8 cellular contexts compared by ENCODE assay signal in genomic region chr19:34772697-34773554, GRCh38. TPM values are rescaled to one million over a fixed set of nuclear protein-coding genes. Genes with fewer than 3 reads are reported as not detected.
A peak's percentile ranks its signal among the peaks of the same experiment; 100 is the strongest.
DNase-seq lines count a peak whose midpoint lies in the region; ATAC-seq, FAIRE-seq and TF ChIP-seq lines count a peak whose summit lies in the region.

TSS of gene ZNF599 (minus strand) at chr19:34773215. CDS start at chr19:34772841, 374 bp downstream.

- H3K9me3 ChIP-seq in K562 (replicated peaks; ENCODE audit: control insufficient read depth, insufficient read depth, low read depth, low read length) = no peaks in the 10 kb centered on the region; the same call in 1 of the 2 replicates

- no peak for TF ChIP-seq CTCF in K562 (IDR thresholded peaks at IDR 0.05 in 2 of 3, conservative IDR thresholded peaks at IDR 0.05 in 1 of 3; ENCODE audit: insufficient read depth in 2 of 3, low read depth in 1 of 3, low read length in 3 of 3)

- TF ChIP-seq RAD21 in K562 (CRISPR knock-in tag; conservative IDR thresholded peaks at IDR 0.05 in 1 of 2, IDR thresholded peaks at IDR 0.05 in 1 of 2) = no peak

- peak within 1 kb of the TSS; percentile 80 for H3K4me2 ChIP-seq in K562 (ENCODE audit: insufficient read depth, low read length)

- peak within 1 kb of the TSS; percentile 51 to 87; a peak in 3 of 4 replicates for H3K9ac ChIP-seq in K562 (ENCODE audit: insufficient read depth in 1 of 2, low read depth in 2 of 2, low read length in 2 of 2)

- FAIRE-seq in GM12892 (lab: Jason Lieb, UNC) (peak; percentile 99), K562 (lab: Jason Lieb, UNC) (peak; percentile 91)

- no peaks in the 10 kb centered on the region for H4K20me1 ChIP-seq in K562 (replicated peaks; ENCODE audit: control insufficient read depth, insufficient read depth, low read length)

- peak within 1 kb of the TSS; percentile 54 for H3K4me3 ChIP-seq in K562

- peak; percentile 37; the same call in 1 of the 2 replicates for TF ChIP-seq POLR2A in GM12892 (IDR thresholded peaks at IDR 0.05; ENCODE audit: low read depth, low read length)
- peak; percentile 64; the same call in 1 of the 2 replicates for TF ChIP-seq POLR2A in K562 (conservative IDR thresholded peaks at IDR 0.05)

- H3K27ac ChIP-seq in K562 (ENCODE audit: extremely low read depth, low read depth, low read length) = peak within 1 kb of the TSS; percentile 57; the same call in 2 of the 3 replicates

- 27% methylated on average over 55 of the region's 69 CpGs for WGBS in K562 (ENCODE audit: insufficient coverage, low coverage, missing lambda C conversion rate)

- peak within 1 kb of the TSS; percentile 97 for H2AFZ ChIP-seq in K562 (ENCODE audit: low read depth, low read length)

- POLR2A ChIA-PET in K562 (lab: Yijun Ruan, JAX) = interaction anchor here (1.4 kb wide), 1 partner anchor 361 kb away, joined by 3 read pairs; no protein-coding TSS in a partner anchor

- H3K4me1 ChIP-seq in K562 (replicated peaks in 1 of 2; ENCODE audit: control insufficient read depth in 2 of 2, insufficient read depth in 2 of 2, low read length in 2 of 2) = peaks cover 0 to 8% of the 10 kb centered on the region in 2 experiments; a peak in 2 of 5 replicates

- CTCF ChIA-PET in K562 (lab: Yijun Ruan, JAX; ENCODE audit: low intra/inter-chr PET ratio) = no interaction called here

- H3K27me3 ChIP-seq in K562 (ENCODE audit: control insufficient read depth in 2 of 2, insufficient read depth in 2 of 2, low read length in 2 of 2) = no peaks in the 10 kb centered on the region

- ATAC-seq in HG02759 (IDR thresholded peaks at IDR 0.05; ENCODE audit: unreplicated experiment) (peak; percentile 99), K562 (peak; percentile 100), sciatic nerve (peak; percentile 100)

- peak; percentile 69 for DNase-seq in GM12892 (ENCODE audit: insufficient read length)
- peak; percentile 29 for DNase-seq in NCI-H1417 treated with DMSO at 0.1 percent for 48 hours (lab: John Stamatoyannopoulos, UW)
- DNase-seq in T1000 (lab: John Stamatoyannopoulos, UW) = peak; percentile 80
- DNase-seq in K562 (ENCODE audit: extremely low read depth in 1 of 4, low spot score in 3 of 4) = peak; percentile 77 to 88 (median 82)
- peak; percentile 75 for DNase-seq in iPS DF 4.7 (ENCODE audit: extremely low read depth, low spot score)
- DNase-seq in sciatic nerve (ENCODE audit: low spot score) = peak; percentile 96
- no peak for DNase-seq in cortex of kidney (lab: John Stamatoyannopoulos, UW)

- H3K36me3 ChIP-seq in K562 (ENCODE audit: control insufficient read depth, insufficient read depth, low read length) = no peaks in the 10 kb centered on the region

- peaks cover 5% of the 10 kb centered on the region; the same call in 1 of the 3 replicates for H3K79me2 ChIP-seq in K562 (ENCODE audit: control insufficient read depth, insufficient read depth, low read length)

- TSS peak; percentile 83 for BruUV-seq in K562 (replicated peaks; lab: Mats Ljungman, UMichigan)

- intact Hi-C loops in K562 (cut with micrococcal nuclease) (no loop called here), sciatic nerve (cut with DNase I) (no loop called here)

- H3K9me1 ChIP-seq in K562 (ENCODE audit: control insufficient read depth, insufficient read depth, low read length) = no peaks in the 10 kb centered on the region

- TF ChIP-seq EP300 in K562 (IDR thresholded peaks at IDR 0.05; ENCODE audit: low read length) = no peak

- in situ Hi-C loops in K562 (cut with MboI) = no loop called here

TF ChIP-seq in K562, 482 proteins besides CTCF, POLR2A, EP300 and RAD21 (continues in another document):
- TF ChIP-seq CXXC5 (CRISPR knock-in tag; IDR thresholded peaks at IDR 0.05) (peak; percentile 77), ZBTB43 (CRISPR knock-in tag; IDR thresholded peaks at IDR 0.05) (no peak), FOXK2 (conservative IDR thresholded peaks at IDR 0.05 in 1 of 2, IDR thresholded peaks at IDR 0.05 in 1 of 2; ENCODE audit: low read depth in 2 of 2) (no peak), POLR2H (tag; IDR thresholded peaks at IDR 0.05; ENCODE audit: low read depth) (no peak), NFIX (CRISPR knock-in tag; IDR thresholded peaks at IDR 0.05; ENCODE audit: low read depth) (no peak), RFX5 (IDR thresholded peaks at IDR 0.05; ENCODE audit: low read depth, low read length) (no peak), HNRNPL (IDR thresholded peaks at IDR 0.05; ENCODE audit: low read depth, low read length) (no peak), ZNF740 (CRISPR knock-in tag; IDR thresholded peaks at IDR 0.05) (no peak), ZNF740 (tag; IDR thresholded peaks at IDR 0.05) (no peak), GMEB1 (CRISPR knock-in tag; IDR thresholded peaks at IDR 0.05) (peak; percentile 71)

RNA-seq across cellular contexts. Expression of gene ZNF599, which starts in this region (rescaled TPM):
- 2.7 TPM for polyA plus RNA-seq in GM12892 (2012; ENCODE audit: missing spikeins)
- 5.1 and 5.5 TPM in 2 replicates for total RNA-seq in K562 (2011; cell fraction: chromatin; rRNA removed; ENCODE audit: low replicate concordance)
- total RNA-seq in K562 (2011; cell fraction: nucleolus; rRNA removed) = 4.3 TPM in 2 replicates
- total RNA-seq in K562 (2011; cell fraction: nucleoplasm; rRNA removed) = 5.1 and 8.2 TPM in 2 replicates
- total RNA-seq in K562 (2014; rRNA removed) (3.2 and 4.3 TPM in 2 replicates), K562 (2014; rRNA removed; fragmentation: Illumina TruSeq; extraction: Trizol) (2.2 and 2.8 TPM in 2 replicates), K562 (2015; rRNA removed; fragmentation: Illumina TruSeq; extraction: Trizol) (2.3 TPM in 2 replicates), K562 (2021) (3.2 and 3.3 TPM in 2 replicates), sciatic nerve (10.0 TPM)
- polyA plus RNA-seq in K562 (2011; rRNA removed) (4.4 and 5.8 TPM in 2 replicates), K562 (2014; fragmentation: Illumina TruSeq; extraction: Trizol) (2.4 and 2.8 TPM in 2 replicates), K562 (2014; fragmentation: Nextera tagmentation; extraction: Ambion mirVana) (under 1 TPM; 0.71 to 0.73 TPM), K562 (2014; rRNA removed) (6.0 and 6.7 TPM in 2 replicates)
- polyA plus RNA-seq in K562 (2011; cell fraction: cytosol; rRNA removed) = 8.4 and 8.9 TPM in 2 replicates
- 10.8 and 11.8 TPM in 2 replicates for polyA plus RNA-seq in K562 (2011; cell fraction: nucleus; rRNA removed)
- 4.4 and 5.3 TPM in 2 replicates for polyA plus RNA-seq in K562 (2012)
- polyA minus RNA-seq in K562 (2011; rRNA and poly(A)+ RNA removed) = 1.8 and 2.2 TPM in 2 replicates
- polyA minus RNA-seq in K562 (2011; cell fraction: cytosol; rRNA and poly(A)+ RNA removed) = 1.8 and 2.4 TPM in 2 replicates
- 5.4 and 7.7 TPM in 2 replicates for polyA minus RNA-seq in K562 (2011; cell fraction: nucleus; rRNA and poly(A)+ RNA removed)
